In genomic region chr4:123398803-123399637, GRCh38 we compare ENCODE assay signal across 7 cellular contexts. TPM values are rescaled to one million over a fixed set of nuclear protein-coding genes. Genes with fewer than 3 reads are reported as not detected.
DNase-seq lines count a peak whose midpoint lies in the region; ATAC-seq and TF ChIP-seq lines count a peak whose summit lies in the region.

No MANE protein-coding gene starts in this region.

- H3K36me3 Mint-ChIP-seq in endodermal cell (ENCODE audit: low read depth) = peaks cover 24% of the 10 kb centered on the region

- no peaks in the 10 kb centered on the region for H3K27me3 ChIP-seq in endodermal cell (ENCODE audit: control insufficient read depth, insufficient read depth, low read length, poor library complexity, severe bottlenecking)

- TF ChIP-seq CTCF in GM13976 (IDR thresholded peaks at IDR 0.05; ENCODE audit: borderline replicate concordance, control extremely low read depth, extremely low read depth, insufficient read depth, missing control alignments) (peak; percentile 29), endodermal cell (conservative IDR thresholded peaks at IDR 0.05) (peak; percentile 42)

- peak; percentile 32 for ATAC-seq in HG02759 (IDR thresholded peaks at IDR 0.05; ENCODE audit: unreplicated experiment)

- peaks cover 4% of the 10 kb centered on the region for H3K4me1 ChIP-seq in endodermal cell (ENCODE audit: control insufficient read depth, insufficient read depth, low read length)

- 0 to 1% methylated on average over 24 to 45 of the region's 45 CpGs for WGBS in endodermal cell (ENCODE audit: insufficient coverage in 1 of 2, insufficient read length in 1 of 2), 2 experiments

- peak overlapping the region; percentile 59 for H3K9ac ChIP-seq in endodermal cell (ENCODE audit: extremely low read depth, low read length, poor library complexity, severe bottlenecking)

- in situ Hi-C loops in GM13976 (cut with MboI; ENCODE audit: low sequenced_read_pairs, unreplicated experiment) = loop anchor here (25.0 kb wide), 2 partner anchors 263 to 613 kb away; no protein-coding TSS in a partner anchor

- H3K4me3 ChIP-seq in endodermal cell (ENCODE audit: low read length) = peak overlapping the region; percentile 93

- H3K4me3 Mint-ChIP-seq in endodermal cell = peak overlapping the region; percentile 92

- H3K4me1 Mint-ChIP-seq in endodermal cell = peaks cover 23% of the 10 kb centered on the region

- peak; percentile 55 for DNase-seq in GM13976 (ENCODE audit: low spot score)
- DNase-seq in NCI-H226 = peak; percentile 9
- DNase-seq in activated CD8-positive, alpha-beta memory T cell treated with anti-CD3 and anti-CD28 coated beads, Interleukin-2, amount 50 U/mL, for 24 hours (ENCODE audit: extremely low read depth) = peak; percentile 7
- peak; percentile 79 for DNase-seq in endodermal cell
- peak; percentile 54 for DNase-seq in mucosa of gallbladder (ENCODE audit: low spot score)
- DNase-seq in stimulated activated naive CD4-positive, alpha-beta T cell treated with Interleukin-2 at 50 U/mL for 16 hours (lab: John Stamatoyannopoulos, UW) = peak; percentile 48

- peaks cover 15% of the 10 kb centered on the region for H3K36me3 ChIP-seq in endodermal cell (ENCODE audit: control insufficient read depth, insufficient read depth, low read length)

- H3K9me3 Mint-ChIP-seq in endodermal cell = no peaks in the 10 kb centered on the region

- peak overlapping the region; percentile 92 for H3K27ac Mint-ChIP-seq in endodermal cell

- H3K27me3 Mint-ChIP-seq in endodermal cell (ENCODE audit: insufficient read depth) = no peaks in the 10 kb centered on the region

- H3K27ac ChIP-seq in endodermal cell (ENCODE audit: low read depth, low read length) = peak overlapping the region; percentile 54

- peaks cover 4% of the 10 kb centered on the region for H3K9me3 ChIP-seq in endodermal cell (ENCODE audit: control insufficient read depth, low read length)

RNA-seq across cellular contexts. Expression of gene SPRY1, which starts 2.4 kb away (rescaled TPM):
- total RNA-seq in endodermal cell (10 to 100 TPM in 1 of 2 donors, 1 to 10 TPM in 1; 9.1 to 18.5 TPM), mucosa of gallbladder (93.2 TPM)
- 43.0 TPM for polyA plus RNA-seq in endodermal cell (2013, experiment 1 of 2)
- polyA plus RNA-seq in endodermal cell (2013, experiment 2 of 2) = 53.3 TPM

Comparison
In these comparisons a context has a peak if more than half of its experiments do, and no peak if none do; other contexts are left out.
1. Peak in every context shown above with its lines: DNase-seq, ATAC-seq, H3K4me3 ChIP-seq and H3K27ac ChIP-seq.
2. DNase-seq: peak in every context shown above with its lines; median percentile 79 in endodermal cell; 55 in GM13976; 54 in mucosa of gallbladder; 48 in stimulated activated naive CD4-positive, alpha-beta T cell treated with Interleukin-2 at 50 U/mL for 16 hours; 9 in NCI-H226; 7 in activated CD8-positive, alpha-beta memory T cell treated with anti-CD3 and anti-CD28 coated beads, Interleukin-2, amount 50 U/mL, for 24 hours.